ENCODE assay signal across 21 cellular contexts in genomic region chr20:61936701-61937131, GRCh38.
DNase-seq lines count a peak whose midpoint lies in the region; ATAC-seq, FAIRE-seq and TF ChIP-seq lines count a peak whose summit lies in the region.
"Had no signal": no experiment of that assay in that cellular context is flagged by ENCODE, and none has a peak within 500 bp of the region (broad histone marks: within the 10 kb centered on the region; RNA-seq: fewer than 3 reads in every experiment).

No MANE protein-coding gene starts in this region.

- no peaks in the 10 kb centered on the region for H3K9me3 Mint-ChIP-seq in CD4-positive, alpha-beta memory T cell
- H3K9me3 Mint-ChIP-seq in CD8-positive, alpha-beta T cell, result no peaks in the 10 kb centered on the region

- intact Hi-C loops in kidney (cut with DNase I), result no loop called here
- intact Hi-C loops in CD4-positive, alpha-beta memory T cell (cut with micrococcal nuclease), result no loop called here
- intact Hi-C loops in CD8-positive, alpha-beta T cell (cut with DNase I, micrococcal nuclease), result no loop called here

- CTCF ChIA-PET in CD4-positive, alpha-beta memory T cell (lab: Charles Lee; ENCODE audit: partially characterized antibody), result no interaction called here
- CTCF ChIA-PET in CD8-positive, alpha-beta T cell (lab: Charles Lee), result no interaction called here

- H3K36me3 Mint-ChIP-seq in CD4-positive, alpha-beta memory T cell, result no peaks in the 10 kb centered on the region
- no peaks in the 10 kb centered on the region for H3K36me3 Mint-ChIP-seq in CD8-positive, alpha-beta T cell
- H3K36me3 Mint-ChIP-seq: CD4-positive, CD25-positive, alpha-beta regulatory T cell had no signal

- TF ChIP-seq CTCF in kidney (IDR thresholded peaks at IDR 0.05; ENCODE audit: borderline replicate concordance, extremely low read depth, insufficient read depth) (no peak), osteoblast (IDR thresholded peaks at IDR 0.05; ENCODE audit: extremely low read depth, low read depth, low read length) (no peak)
- TF ChIP-seq CTCF in CD8-positive, alpha-beta T cell (IDR thresholded peaks at IDR 0.05), result no peak

- no peaks in the 10 kb centered on the region for H3K27me3 ChIP-seq in H7 (ENCODE audit: control insufficient read depth, insufficient read depth, low read length)
- no peaks in the 10 kb centered on the region for H3K27me3 ChIP-seq in osteoblast (ENCODE audit: insufficient read depth, low read length)
- no peaks in the 10 kb centered on the region for H3K27me3 ChIP-seq in CD4-positive, alpha-beta memory T cell (ENCODE audit: insufficient read depth, low read length)
- no peaks in the 10 kb centered on the region for H3K27me3 ChIP-seq in CD8-positive, alpha-beta T cell (ENCODE audit: insufficient read depth, low read length)

- FAIRE-seq in kidney (lab: Jason Lieb, UNC), result no peak
- FAIRE-seq: RCC 7860 had no signal

- H3K4me1 Mint-ChIP-seq in CD4-positive, alpha-beta memory T cell, result peaks cover 0 to 2% (median 0%) of the 10 kb centered on the region in 4 donors
- H3K4me1 Mint-ChIP-seq in CD8-positive, alpha-beta T cell (ENCODE audit: low read depth), result no peaks in the 10 kb centered on the region
- H3K4me1 Mint-ChIP-seq: B cell; CD4-positive, CD25-positive, alpha-beta regulatory T cell had no signal

- H3K4me3 ChIP-seq in H7 (ENCODE audit: insufficient read depth, low read depth, low read length), result no peak overlapping the region
- no peak overlapping the region for H3K4me3 ChIP-seq in kidney (ENCODE audit: low read length in 2 of 2)
- no peak overlapping the region for H3K4me3 ChIP-seq in osteoblast (ENCODE audit: insufficient read depth, low read length)
- H3K4me3 ChIP-seq in CD4-positive, alpha-beta memory T cell (ENCODE audit: low read length in 2 of 2), result no peak overlapping the region
- no peak overlapping the region for H3K4me3 ChIP-seq in CD8-positive, alpha-beta T cell (ENCODE audit: low read depth, low read length)
- H3K4me3 ChIP-seq: HAP-1 had no signal

- H3K4me2 ChIP-seq in osteoblast (ENCODE audit: insufficient read depth, low read length), result no peak overlapping the region

- H3K27ac Mint-ChIP-seq in CD4-positive, alpha-beta memory T cell, result no peak overlapping the region
- H3K27ac Mint-ChIP-seq in CD8-positive, alpha-beta T cell, result no peak overlapping the region
- H3K27ac Mint-ChIP-seq: B cell; CD4-positive, CD25-positive, alpha-beta regulatory T cell had no signal

- ATAC-seq in activated CD4-positive, CD25-positive, alpha-beta regulatory T cell treated with anti-CD3 and anti-CD28 coated beads, Interleukin-2, amount 50 U/mL, for 24 hours, result no peak
- ATAC-seq in CD8-positive, alpha-beta T cell, result no peak
- ATAC-seq in HG03442 (IDR thresholded peaks at IDR 0.05; ENCODE audit: unreplicated experiment), result no peak

- no peak overlapping the region for H2AFZ ChIP-seq in osteoblast (ENCODE audit: low read length)

- peak; percentile 17 for DNase-seq in activated CD4-positive, CD25-positive, alpha-beta regulatory T cell treated with anti-CD3 and anti-CD28 coated beads, Interleukin-2, amount 50 U/mL, for 72 hours
- DNase-seq in H7 (peak; percentile 70), kidney (peak; percentile 65), osteoblast (ENCODE audit: insufficient read length, low spot score, missing footprints) (peak; percentile 62)
- DNase-seq in CD4-positive, alpha-beta memory T cell, result no peak
- no peak for DNase-seq in CD8-positive, alpha-beta T cell
- DNase-seq: Calu3; CD4-positive, CD25-positive, alpha-beta regulatory T cell; DMS53; KBM-7; NCI-H1417 treated with DMSO at 0.1 percent for 48 hours; NCI-H1930; NCI-H446; NCI-H69 had no signal

- H3K9ac ChIP-seq in kidney (ENCODE audit: low read length in 2 of 2), result no peak overlapping the region

- H3K27me3 Mint-ChIP-seq in CD4-positive, alpha-beta memory T cell, result peaks cover 4 to 14% of the 10 kb centered on the region in 2 donors
- peaks cover 8% of the 10 kb centered on the region for H3K27me3 Mint-ChIP-seq in CD8-positive, alpha-beta T cell (ENCODE audit: low read depth)
- H3K27me3 Mint-ChIP-seq: B cell; CD4-positive, CD25-positive, alpha-beta regulatory T cell had no signal

- H3K4me1 ChIP-seq in kidney (ENCODE audit: control insufficient read depth in 1 of 2, insufficient read depth in 1 of 2, low read depth in 1 of 2, low read length in 2 of 2) (no peaks in the 10 kb centered on the region), osteoblast (ENCODE audit: insufficient read depth, low read length) (no peaks in the 10 kb centered on the region)
- H3K4me1 ChIP-seq in CD4-positive, alpha-beta memory T cell (ENCODE audit: insufficient read depth, low read length), result no peaks in the 10 kb centered on the region
- H3K4me1 ChIP-seq in CD8-positive, alpha-beta T cell (ENCODE audit: insufficient read depth, low read length), result no peaks in the 10 kb centered on the region
- H3K4me1 ChIP-seq: HAP-1 had no signal

- H3K36me3 ChIP-seq in H7 (replicated peaks; ENCODE audit: control insufficient read depth, insufficient read depth, low read length) (no peaks in the 10 kb centered on the region), kidney (ENCODE audit: control insufficient read depth in 1 of 2, insufficient read depth in 2 of 2, low read length in 2 of 2) (no peaks in the 10 kb centered on the region), osteoblast (ENCODE audit: insufficient read depth, low read length) (no peaks in the 10 kb centered on the region)
- no peaks in the 10 kb centered on the region for H3K36me3 ChIP-seq in CD4-positive, alpha-beta memory T cell (ENCODE audit: insufficient read depth, low read length)
- no peaks in the 10 kb centered on the region for H3K36me3 ChIP-seq in CD8-positive, alpha-beta T cell (ENCODE audit: insufficient read depth, low read length)
- H3K36me3 ChIP-seq: HAP-1 had no signal

- no peak overlapping the region for H3K4me3 Mint-ChIP-seq in CD4-positive, alpha-beta memory T cell
- H3K4me3 Mint-ChIP-seq in CD8-positive, alpha-beta T cell, result no peak overlapping the region
- H3K4me3 Mint-ChIP-seq: B cell; CD4-positive, CD25-positive, alpha-beta regulatory T cell had no signal

- no peaks in the 10 kb centered on the region for H4K20me1 ChIP-seq in osteoblast (ENCODE audit: insufficient read depth, low read length)

- H3K79me2 ChIP-seq in osteoblast (ENCODE audit: insufficient read depth, low read length), result no peaks in the 10 kb centered on the region

- no peak overlapping the region for H3K27ac ChIP-seq in kidney (ENCODE audit: low read depth in 2 of 2, low read length in 2 of 2)
- no peak overlapping the region for H3K27ac ChIP-seq in osteoblast (ENCODE audit: low read depth, low read length)
- H3K27ac ChIP-seq in CD4-positive, alpha-beta memory T cell (ENCODE audit: low read depth, low read length), result no peak overlapping the region
- no peak overlapping the region for H3K27ac ChIP-seq in CD8-positive, alpha-beta T cell (ENCODE audit: low read depth, low read length)
- H3K27ac ChIP-seq: 22Rv1, HL-60 had no signal

- POLR2A ChIA-PET in CD4-positive, alpha-beta memory T cell (lab: Charles Lee; ENCODE audit: partially characterized antibody), result no interaction called here
- POLR2A ChIA-PET in CD8-positive, alpha-beta T cell (lab: Charles Lee), result no interaction called here

- H3K9me3 ChIP-seq in kidney (ENCODE audit: control insufficient read depth in 1 of 2, low read length in 2 of 2) (no peaks in the 10 kb centered on the region), osteoblast (ENCODE audit: low read depth, low read length) (no peaks in the 10 kb centered on the region)
- no peaks in the 10 kb centered on the region for H3K9me3 ChIP-seq in CD4-positive, alpha-beta memory T cell (ENCODE audit: control insufficient read depth in 1 of 2, low read length in 2 of 2)
- H3K9me3 ChIP-seq in CD8-positive, alpha-beta T cell (ENCODE audit: low read length), result no peaks in the 10 kb centered on the region
- H3K9me3 ChIP-seq: HAP-1 had no signal

Comparison
In these comparisons a context has a peak if more than half of its experiments do, and no peak if none do; other contexts are left out.
1. DNase-seq: peak in activated CD4-positive, CD25-positive, alpha-beta regulatory T cell treated with anti-CD3 and anti-CD28 coated beads, Interleukin-2, amount 50 U/mL, for 72 hours (single experiment), H7 (single experiment), kidney (single experiment) and osteoblast (single experiment); none in CD4-positive, alpha-beta memory T cell (0 of 5) and CD8-positive, alpha-beta T cell (0 of 7).